8 cellular contexts compared by ENCODE assay signal in the genomic region with DNA sequence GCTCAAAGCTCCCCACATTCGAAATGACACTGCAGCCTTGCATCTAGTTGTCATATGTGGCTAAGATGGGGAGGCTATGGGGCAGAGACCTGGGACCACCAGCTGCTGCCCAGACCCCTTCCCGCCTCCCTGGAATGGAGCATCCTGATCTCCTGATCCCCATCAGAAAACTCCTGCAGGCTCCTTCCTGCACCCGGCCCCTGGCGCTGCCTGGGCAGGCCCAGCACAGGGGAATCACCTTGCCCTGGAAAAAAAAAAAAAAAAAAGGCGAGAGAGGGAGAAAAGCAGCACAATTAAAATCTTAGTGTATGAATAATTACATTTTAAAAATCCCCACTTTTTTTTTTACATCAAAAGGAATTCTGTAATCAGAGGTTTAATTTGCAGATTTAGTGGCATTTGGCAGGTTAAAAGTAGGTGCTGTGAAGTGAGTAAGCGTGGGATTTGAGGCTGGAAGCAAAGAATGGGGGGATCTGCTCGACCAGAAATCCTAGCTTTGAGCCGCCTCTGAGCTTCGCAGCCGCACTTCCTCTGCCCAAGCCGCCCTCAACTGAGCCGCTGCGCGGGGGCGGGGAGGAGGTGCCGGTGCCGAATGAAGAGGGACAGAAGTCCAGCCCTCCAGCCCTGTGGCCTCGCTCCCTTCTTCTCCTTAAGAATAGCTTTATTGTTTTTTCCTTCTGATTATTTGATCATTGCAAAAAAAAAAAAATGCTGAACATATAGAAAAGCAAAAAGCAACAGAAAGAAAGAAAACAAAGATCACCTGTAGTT. TPM values are rescaled to one million over a fixed set of nuclear protein-coding genes. Genes with fewer than 3 reads are reported as not detected.
A peak's percentile ranks its signal among the peaks of the same experiment; 100 is the strongest.
DNase-seq lines count a peak whose midpoint lies in the region; ATAC-seq and TF ChIP-seq lines count a peak whose summit lies in the region.

No MANE protein-coding gene starts in this region.

- H3K4me3 ChIP-seq in Loucy (ENCODE audit: low read length, poor library complexity, severe bottlenecking) (peak overlapping the region; percentile 73), gastroesophageal sphincter (peak overlapping the region in 1 of 2 donors; percentile 6)

- H2AFZ ChIP-seq in Loucy (ENCODE audit: low read length), result peak overlapping the region; percentile 91

- H3K27ac ChIP-seq in gastroesophageal sphincter, result no peak overlapping the region

- BruUV-seq in Calu3 (replicated peaks; lab: Mats Ljungman, UMichigan), result no TSS peak

- WGBS in gastroesophageal sphincter (ENCODE audit: low coverage in 1 of 2), 2 donors, result 0% methylated on average over 7 to 8 of the region's 18 CpGs

- TF ChIP-seq CTCF in Calu3 (IDR thresholded peaks at IDR 0.05; ENCODE audit: unreplicated experiment), result no peak
- TF ChIP-seq CTCF in Loucy (conservative IDR thresholded peaks at IDR 0.05; ENCODE audit: low read length), result no peak
- no peak for TF ChIP-seq CTCF in gastroesophageal sphincter (IDR thresholded peaks at IDR 0.05)

- H3K36me3 ChIP-seq in Loucy (ENCODE audit: insufficient read depth, low read length) (no peaks in the 10 kb centered on the region), gastroesophageal sphincter (no peaks in the 10 kb centered on the region)

- TF ChIP-seq EP300 in gastroesophageal sphincter (IDR thresholded peaks at IDR 0.05), result no peak

- H3K27ac Mint-ChIP-seq in Calu3 (ENCODE audit: unreplicated experiment), result no peak overlapping the region

- H3K9me3 ChIP-seq in Loucy (ENCODE audit: insufficient read depth, low read depth, low read length) (no peaks in the 10 kb centered on the region), gastroesophageal sphincter (no peaks in the 10 kb centered on the region)

- ATAC-seq in gastroesophageal sphincter, result no peak

- no peaks in the 10 kb centered on the region for H3K79me2 ChIP-seq in Loucy (ENCODE audit: insufficient read depth, low read length)

- H3K27me3 Mint-ChIP-seq in Calu3 (ENCODE audit: unreplicated experiment), result peaks cover 77% of the 10 kb centered on the region

- no peaks in the 10 kb centered on the region for H3K36me3 Mint-ChIP-seq in Calu3 (ENCODE audit: insufficient read depth, unreplicated experiment)

- H3K4me1 ChIP-seq in Loucy (ENCODE audit: insufficient read depth, low read length, poor library complexity, severe bottlenecking) (peaks cover 12% of the 10 kb centered on the region), gastroesophageal sphincter (peaks cover 0 to 16% (median 3%) of the 10 kb centered on the region in 3 donors)

- H3K4me1 Mint-ChIP-seq in Calu3 (ENCODE audit: low read depth, unreplicated experiment), result no peaks in the 10 kb centered on the region

- intact Hi-C loops in Calu3 (cut with micrococcal nuclease; ENCODE audit: unreplicated experiment), result loop anchor here (10.0 kb wide), 1 partner anchor 355 kb away; no protein-coding TSS in a partner anchor

- in situ Hi-C loops in G401 (cut with HindIII; ENCODE audit: low sequenced_read_pairs), result no loop called here

- CTCF ChIA-PET in Calu3 (lab: Charles Lee), result interaction anchor here (0.7 to 1.2 kb wide), 3 partner anchors 10 to 140 kb away, joined by 3 to 8 read pairs (median 3); no protein-coding TSS in a partner anchor

- H4K20me1 ChIP-seq in Loucy (ENCODE audit: insufficient read depth, low read length, poor library complexity, severe bottlenecking), result no peaks in the 10 kb centered on the region

- TF ChIP-seq POLR2A in gastroesophageal sphincter (IDR thresholded peaks at IDR 0.05), result no peak

- peak overlapping the region; percentile 27 for H3K4me3 Mint-ChIP-seq in Calu3 (ENCODE audit: low read depth, unreplicated experiment)

- peak overlapping the region; percentile 93 for H3K4me2 ChIP-seq in Loucy (ENCODE audit: low read depth, low read length, poor library complexity, severe bottlenecking)

- H3F3A ChIP-seq in Loucy (ENCODE audit: low read depth), result no peaks in the 10 kb centered on the region

- peak overlapping the region; percentile 29 for H3K9ac ChIP-seq in Loucy (ENCODE audit: low read depth, low read length, poor library complexity, severe bottlenecking)

- H3K9me3 Mint-ChIP-seq in Calu3 (ENCODE audit: low read depth, unreplicated experiment), result no peaks in the 10 kb centered on the region

- DNase-seq in Calu3 (peak; percentile 41), astrocyte of the hippocampus (ENCODE audit: low read depth, low spot score) (peak; percentile 35), mucosa of gallbladder (ENCODE audit: low spot score) (peak; percentile 27), superior temporal gyrus (ENCODE audit: extremely low spot score) (no peak), G401 (ENCODE audit: low spot score) (no peak), NAMALWA (ENCODE audit: low spot score) (no peak)

- H3K9me2 ChIP-seq in Loucy (replicated peaks; ENCODE audit: low read depth, low read length), result no peaks in the 10 kb centered on the region

- H3K27me3 ChIP-seq in Loucy (ENCODE audit: insufficient read depth, low read length, poor library complexity, severe bottlenecking) (no peaks in the 10 kb centered on the region), gastroesophageal sphincter (peaks cover 81% of the 10 kb centered on the region)

RNA-seq across cellular contexts. Expression of gene THNSL2, which starts 30.0 kb away (rescaled TPM):
- 1.4 and 2.4 TPM in 2 replicates for total RNA-seq in Calu3 (2022)
- 18.7 TPM for total RNA-seq in mucosa of gallbladder
- total RNA-seq in G401 (2014; rRNA removed; shearing (Covaris generic)), result not detected in 2 replicates
- 10 to 100 TPM in 3 of 4 donors, 1 to 10 TPM in 1; 2.6 to 44.8 (median 27.7) TPM for total RNA-seq in gastroesophageal sphincter

Comparison
In these comparisons a context has a peak if more than half of its experiments do, and no peak if none do; other contexts are left out.
1. DNase-seq: peak in Calu3 (single experiment), astrocyte of the hippocampus (single experiment) and mucosa of gallbladder (single experiment); none in superior temporal gyrus (single experiment), G401 (single experiment) and NAMALWA (single experiment).